ENCODE assay signal across 19 cellular contexts in genomic region chr22:49451070-49451840, GRCh38.
DNase-seq lines count a peak whose midpoint lies in the region; ATAC-seq and TF ChIP-seq lines count a peak whose summit lies in the region.
"Had no signal": no experiment of that assay in that cellular context is flagged by ENCODE, and none has a peak within 500 bp of the region (broad histone marks: within the 10 kb centered on the region; RNA-seq: fewer than 3 reads in every experiment).

No MANE protein-coding gene starts in this region.

- H3K9ac ChIP-seq in SK-N-MC (ENCODE audit: insufficient read length), result peak overlapping the region; percentile 43

- H3K9me3 ChIP-seq in A673 (ENCODE audit: low read depth, low read length, poor library complexity, severe bottlenecking), result no peaks in the 10 kb centered on the region
- no peaks in the 10 kb centered on the region for H3K9me3 ChIP-seq in SK-N-MC (ENCODE audit: low read depth, low read length)
- no peaks in the 10 kb centered on the region for H3K9me3 ChIP-seq in osteoblast (ENCODE audit: low read depth, low read length)
- H3K9me3 ChIP-seq in lower lobe of right lung, result no peaks in the 10 kb centered on the region

- no peaks in the 10 kb centered on the region for H3K79me2 ChIP-seq in osteoblast (ENCODE audit: insufficient read depth, low read length)

- DNase-seq in A673 (ENCODE audit: low spot score), result no peak
- DNase-seq in SK-N-MC (ENCODE audit: low read depth, low spot score), result no peak
- peak; percentile 69 for DNase-seq in islet precursor cell
- DNase-seq in osteoblast (ENCODE audit: insufficient read length, low spot score, missing footprints), result peak; percentile 65
- no peak for DNase-seq in NCI-H128 (lab: John Stamatoyannopoulos, UW; ENCODE audit: unreplicated experiment)
- DNase-seq in lower lobe of right lung, result no peak
- DNase-seq in substantia nigra (lab: John Stamatoyannopoulos, UW), result no peak
- no peak for DNase-seq in NCI-H345 (lab: John Stamatoyannopoulos, UW)
- DNase-seq: DMS79, HCEC 1CT, KBM-7, NCI-H1105, NCI-H1694, NCI-H2227 treated with DMSO at 0.1 percent for 48 hours, PC-9, SIG-M5 had no signal

- BruUV-seq in A673 (replicated peaks; lab: Mats Ljungman, UMichigan), result no TSS peak

- H3K4me2 ChIP-seq in osteoblast (ENCODE audit: insufficient read depth, low read length), result no peak overlapping the region
- H3K4me2 ChIP-seq: PC-9 had no signal

- peaks cover 20% of the 10 kb centered on the region for H3K4me1 ChIP-seq in A673 (ENCODE audit: insufficient read depth, low read length, poor library complexity, severe bottlenecking)
- no peaks in the 10 kb centered on the region for H3K4me1 ChIP-seq in osteoblast (ENCODE audit: insufficient read depth, low read length)
- no peaks in the 10 kb centered on the region for H3K4me1 ChIP-seq in lower lobe of right lung

- H3K27ac ChIP-seq in A673 (ENCODE audit: low read depth, low read length, poor library complexity, severe bottlenecking) (peak overlapping the region; percentile 20), SK-N-MC (peak overlapping the region; percentile 84), osteoblast (ENCODE audit: low read depth, low read length) (no peak overlapping the region), lower lobe of right lung (no peak overlapping the region), substantia nigra (ENCODE audit: low read depth, low read length, poor library complexity, severe bottlenecking) (no peak overlapping the region)
- H3K27ac ChIP-seq: 22Rv1, HL-60, PC-9, RWPE1 had no signal

- intact Hi-C loops in A673 (cut with micrococcal nuclease; ENCODE audit: unreplicated experiment), result no loop called here
- intact Hi-C loops in lower lobe of right lung (cut with DNase I), result no loop called here

- H3K27me3 ChIP-seq in A673 (replicated peaks; ENCODE audit: insufficient read depth, low read depth, low read length, poor library complexity) (no peaks in the 10 kb centered on the region), osteoblast (ENCODE audit: insufficient read depth, low read length) (no peaks in the 10 kb centered on the region), lower lobe of right lung (ENCODE audit: low read depth) (peaks cover 28% of the 10 kb centered on the region)

- H3K4me3 ChIP-seq in A673 (ENCODE audit: low read depth, low read length, poor library complexity, severe bottlenecking), result no peak overlapping the region
- H3K4me3 ChIP-seq in SK-N-MC, result peak overlapping the region; percentile 78
- no peak overlapping the region for H3K4me3 ChIP-seq in osteoblast (ENCODE audit: insufficient read depth, low read length)
- no peak overlapping the region for H3K4me3 ChIP-seq in lower lobe of right lung
- H3K4me3 ChIP-seq: PC-9 had no signal

- TF ChIP-seq CTCF in A673 (conservative IDR thresholded peaks at IDR 0.05; ENCODE audit: low read depth, low read length) (no peak), osteoblast (IDR thresholded peaks at IDR 0.05; ENCODE audit: extremely low read depth, low read depth, low read length) (no peak), lower lobe of right lung (IDR thresholded peaks at IDR 0.05) (no peak)

- H2AFZ ChIP-seq in osteoblast (ENCODE audit: low read length), result no peak overlapping the region
- H2AFZ ChIP-seq: PC-9 had no signal

- no peak for ATAC-seq in lower lobe of right lung

- H3K36me3 ChIP-seq in A673 (ENCODE audit: insufficient read depth, low read length, poor library complexity, severe bottlenecking), result no peaks in the 10 kb centered on the region
- no peaks in the 10 kb centered on the region for H3K36me3 ChIP-seq in SK-N-MC (ENCODE audit: insufficient read depth, low read length)
- H3K36me3 ChIP-seq in osteoblast (ENCODE audit: insufficient read depth, low read length), result no peaks in the 10 kb centered on the region
- no peaks in the 10 kb centered on the region for H3K36me3 ChIP-seq in lower lobe of right lung

- POLR2A ChIA-PET in A673 (lab: Charles Lee; ENCODE audit: low non-redundant PET), result no interaction called here

- H4K20me1 ChIP-seq in osteoblast (ENCODE audit: insufficient read depth, low read length), result no peaks in the 10 kb centered on the region

- CTCF ChIA-PET in A673 (lab: Charles Lee), result no interaction called here

Comparison
In these comparisons a context has a peak if more than half of its experiments do, and no peak if none do; other contexts are left out.
1. DNase-seq: peak in islet precursor cell (single experiment) and osteoblast (single experiment); none in A673 (single experiment), SK-N-MC (single experiment), NCI-H128 (single experiment), lower lobe of right lung (single experiment), substantia nigra (0 of 49) and NCI-H345 (single experiment).
2. H3K27ac ChIP-seq: peak in A673 (single experiment) and SK-N-MC (single experiment); none in osteoblast (single experiment), lower lobe of right lung (single experiment) and substantia nigra (single experiment).